Comparison of ENCODE assay signal across 15 cellular contexts in the genomic region with DNA sequence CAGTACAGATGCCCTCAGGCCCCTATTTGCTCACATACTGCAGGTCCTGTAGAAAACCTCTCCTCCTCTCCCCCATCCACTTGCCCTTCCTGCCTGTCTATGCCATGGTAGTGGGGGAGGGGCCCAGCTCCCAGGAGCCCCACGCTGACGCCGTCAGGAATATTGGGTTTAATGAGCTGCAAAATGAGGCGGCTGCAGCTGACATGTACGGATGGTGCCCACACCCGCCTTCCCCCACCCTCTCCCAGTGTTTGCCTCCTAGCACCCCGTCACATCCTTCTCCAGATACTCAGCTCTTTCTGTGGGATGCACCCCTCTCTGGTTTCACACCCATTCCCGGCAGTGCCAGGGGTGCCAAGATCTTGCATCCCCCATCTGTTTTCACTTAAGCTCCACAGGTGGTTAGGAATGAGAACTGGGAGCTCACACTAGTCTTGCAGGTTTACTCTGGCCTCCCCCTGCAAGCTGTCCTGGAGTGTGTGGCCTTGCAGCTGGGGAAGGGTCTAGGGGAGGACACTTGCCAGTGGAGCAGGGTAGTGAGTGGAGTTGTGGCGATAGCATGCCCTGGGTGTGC. TPM values are rescaled to one million over a fixed set of nuclear protein-coding genes. Genes with fewer than 3 reads are reported as not detected.
"Had no signal": no experiment of that assay in that cellular context is flagged by ENCODE, and none has a peak within 500 bp of the region (broad histone marks: within the 10 kb centered on the region; RNA-seq: fewer than 3 reads in every experiment).

No MANE protein-coding gene starts in this region.

- DNase-seq: activated CD4-positive, alpha-beta memory T cell treated with anti-CD3 and anti-CD28 coated beads for 36 hours; activated naive CD4-positive, alpha-beta T cell treated with Interleukin-2 at 50 U/mL for 16 hours; central memory CD4-positive, alpha-beta T cell; effector memory CD8-positive, alpha-beta T cell; erythroblast; hypothalamus; midbrain; naive B cell; upper lobe of left lung had no signal

- H3K27me3 Mint-ChIP-seq: activated CD4-positive, alpha-beta memory T cell treated with anti-CD3 and anti-CD28 coated beads for 36 hours; effector memory CD8-positive, alpha-beta T cell; T-cell had no signal

- H3K4me2 ChIP-seq: smooth muscle cell had no signal

- H3K4me3 ChIP-seq: lung, right atrium auricular region, smooth muscle cell, upper lobe of left lung had no signal

- H3K27ac ChIP-seq: right atrium auricular region, upper lobe of left lung, VCaP had no signal

- H3K4me1 Mint-ChIP-seq: naive B cell, T-cell had no signal

- H3K9me3 Mint-ChIP-seq: activated CD4-positive, alpha-beta memory T cell treated with anti-CD3 and anti-CD28 coated beads for 36 hours; activated T-helper 1 cell treated with anti-CD3 and anti-CD28 coated beads, Interleukin-12 subunit alpha, Interleukin-12 subunit beta, Interleukin-2, Interleukin-4 antibody, amounts not matched to agents 30 ng/mL and 10 ng/mL and 1 ng/mL, durations not matched to agents 14 hours and 24 hours and 36 hours; effector memory CD8-positive, alpha-beta T cell; naive B cell; T-cell had no signal

- H3K27ac Mint-ChIP-seq: activated CD4-positive, alpha-beta memory T cell treated with anti-CD3 and anti-CD28 coated beads for 36 hours; activated T-helper 1 cell treated with anti-CD3 and anti-CD28 coated beads, Interleukin-12 subunit alpha, Interleukin-12 subunit beta, Interleukin-2, Interleukin-4 antibody, amounts not matched to agents 30 ng/mL and 10 ng/mL and 1 ng/mL, durations not matched to agents 14 hours and 24 hours and 36 hours; effector memory CD8-positive, alpha-beta T cell; naive B cell; T-cell had no signal

- H3K27me3 ChIP-seq: right atrium auricular region, upper lobe of left lung had no signal

- H3K36me3 Mint-ChIP-seq: naive B cell had no signal

- H3K4me3 Mint-ChIP-seq: activated CD4-positive, alpha-beta memory T cell treated with anti-CD3 and anti-CD28 coated beads for 36 hours; activated T-helper 1 cell treated with anti-CD3 and anti-CD28 coated beads, Interleukin-12 subunit alpha, Interleukin-12 subunit beta, Interleukin-2, Interleukin-4 antibody, amounts not matched to agents 30 ng/mL and 10 ng/mL and 1 ng/mL, durations not matched to agents 14 hours and 24 hours and 36 hours; effector memory CD8-positive, alpha-beta T cell; naive B cell; T-cell had no signal

- ATAC-seq: effector memory CD8-positive, alpha-beta T cell; T-cell had no signal

- H3K4me1 ChIP-seq: upper lobe of left lung had no signal

- H3K9me3 ChIP-seq: right atrium auricular region, upper lobe of left lung had no signal

RNA-seq across cellular contexts. Expression of gene GBX1, which starts 26.1 kb away (rescaled TPM):
- total RNA-seq: activated CD4-positive, alpha-beta memory T cell treated with anti-CD3 and anti-CD28 coated beads for 36 hours; activated T-helper 1 cell treated with anti-CD3 and anti-CD28 coated beads, Interleukin-12 subunit alpha, Interleukin-12 subunit beta, Interleukin-2, Interleukin-4 antibody, amounts not matched to agents 30 ng/mL and 10 ng/mL and 1 ng/mL, durations not matched to agents 14 hours and 24 hours and 36 hours; lung; right atrium auricular region; smooth muscle cell; T-cell; upper lobe of left lung had no signal
- polyA plus RNA-seq: lung, smooth muscle cell had no signal

RNA-seq across cellular contexts. Expression of gene ASB10, which starts 45.7 kb away (rescaled TPM):
- total RNA-seq: activated CD4-positive, alpha-beta memory T cell treated with anti-CD3 and anti-CD28 coated beads for 36 hours; activated T-helper 1 cell treated with anti-CD3 and anti-CD28 coated beads, Interleukin-12 subunit alpha, Interleukin-12 subunit beta, Interleukin-2, Interleukin-4 antibody, amounts not matched to agents 30 ng/mL and 10 ng/mL and 1 ng/mL, durations not matched to agents 14 hours and 24 hours and 36 hours; lung; smooth muscle cell; T-cell; upper lobe of left lung had no signal
- polyA plus RNA-seq: lung, smooth muscle cell had no signal
